Comparison of ENCODE assay signal across 9 cellular contexts in the genomic region with DNA sequence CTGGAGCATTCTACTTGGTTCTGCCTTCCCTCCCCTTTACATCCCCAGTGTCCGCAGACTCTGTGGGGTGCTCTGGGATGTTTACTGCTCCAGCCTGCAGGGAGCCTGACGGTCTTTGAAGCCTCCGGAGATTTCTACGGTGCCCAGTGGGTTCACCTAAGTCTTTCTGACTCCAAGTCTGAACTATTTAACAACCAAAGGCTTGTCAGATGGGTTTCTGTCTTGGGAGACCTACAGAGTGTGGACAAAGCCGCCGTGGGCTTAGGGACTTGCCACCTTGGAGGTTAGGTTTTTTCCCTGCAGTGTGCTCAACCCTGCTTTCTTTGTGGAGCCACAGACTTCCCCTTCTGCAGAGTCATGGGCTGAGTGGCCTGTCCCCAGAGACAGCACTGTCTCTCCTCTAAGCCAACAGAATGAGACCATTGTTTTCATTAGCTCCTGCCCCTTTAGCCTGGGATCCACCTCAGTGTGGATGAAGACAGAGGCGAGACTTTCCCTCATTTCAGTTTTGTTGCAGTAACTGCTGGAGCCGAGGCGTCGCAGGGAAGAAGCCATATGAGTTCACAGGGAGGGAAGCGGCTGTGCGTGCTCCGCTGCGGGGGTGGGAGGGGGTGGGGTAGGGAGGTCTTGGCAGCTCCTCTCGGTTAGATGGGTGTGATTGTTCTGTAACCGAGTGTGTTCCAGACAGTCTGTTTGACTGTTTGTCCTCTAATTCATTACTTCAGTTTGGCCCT.
DNase-seq lines count a peak whose midpoint lies in the region; ATAC-seq, FAIRE-seq and TF ChIP-seq lines count a peak whose summit lies in the region.
"Had no signal": no experiment of that assay in that cellular context is flagged by ENCODE, and none has a peak within 500 bp of the region (broad histone marks: within the 10 kb centered on the region; RNA-seq: fewer than 3 reads in every experiment).

No MANE protein-coding gene starts in this region.

- no peak overlapping the region for H3K27ac Mint-ChIP-seq in natural killer cell
- H3K27ac Mint-ChIP-seq in CD8-positive, alpha-beta memory T cell, result no peak overlapping the region

- POLR2A ChIA-PET in CD8-positive, alpha-beta memory T cell (lab: Charles Lee), result no interaction called here

- no peak for TF ChIP-seq CTCF in natural killer cell (IDR thresholded peaks at IDR 0.05)

- H3K9me3 ChIP-seq in CD8-positive, alpha-beta memory T cell (ENCODE audit: low read length), result no peaks in the 10 kb centered on the region

- ATAC-seq in GM21515 (IDR thresholded peaks at IDR 0.05; ENCODE audit: unreplicated experiment) (peak; percentile 51), HG03575 (IDR thresholded peaks at IDR 0.05; ENCODE audit: extremely low read depth, insufficient number of reproducible peaks, low FRiP score, unreplicated experiment) (peak; percentile 36), natural killer cell (no peak)

- no peak overlapping the region for H3K27ac ChIP-seq in CD8-positive, alpha-beta memory T cell (ENCODE audit: low read depth, low read length)
- H3K27ac ChIP-seq: cardiac muscle cell had no signal

- peaks cover 6% of the 10 kb centered on the region for H3K4me1 ChIP-seq in CD8-positive, alpha-beta memory T cell (ENCODE audit: insufficient read depth, low read length)

- peak; percentile 90 for DNase-seq in GM03348 (ENCODE audit: low spot score)
- peak in 40 of 42 donors; percentile 21 to 69 (median 44) for DNase-seq in head of caudate nucleus
- DNase-seq in urothelium cell line (ENCODE audit: low spot score), result peak; percentile 38
- DNase-seq in stimulated activated CD4-positive, alpha-beta T cell treated with anti-CD3 and anti-CD28 coated beads, Interleukin-4, amount 100 ng/mL, for 4 hours, result no peak
- DNase-seq in natural killer cell, result no peak
- DNase-seq in CD8-positive, alpha-beta memory T cell, result no peak

- H3K27me3 ChIP-seq in CD8-positive, alpha-beta memory T cell (ENCODE audit: insufficient read depth, low read length, poor library complexity, severe bottlenecking), result no peaks in the 10 kb centered on the region
- H3K27me3 ChIP-seq: cardiac muscle cell had no signal

- no peak overlapping the region for H3K4me3 Mint-ChIP-seq in natural killer cell
- no peak overlapping the region for H3K4me3 Mint-ChIP-seq in CD8-positive, alpha-beta memory T cell

- no peak overlapping the region for H3K4me3 ChIP-seq in CD8-positive, alpha-beta memory T cell (ENCODE audit: low read length)
- H3K4me3 ChIP-seq: cardiac muscle cell had no signal

- no peaks in the 10 kb centered on the region for H3K9me3 Mint-ChIP-seq in natural killer cell
- no peaks in the 10 kb centered on the region for H3K9me3 Mint-ChIP-seq in CD8-positive, alpha-beta memory T cell

- intact Hi-C loops in head of caudate nucleus (cut with DNase I) (no loop called here), natural killer cell (cut with micrococcal nuclease) (no loop called here)

- CTCF ChIA-PET in CD8-positive, alpha-beta memory T cell (lab: Charles Lee), result no interaction called here

- H3K36me3 ChIP-seq in CD8-positive, alpha-beta memory T cell (ENCODE audit: insufficient read depth, low read length), result no peaks in the 10 kb centered on the region
- H3K36me3 ChIP-seq: cardiac muscle cell had no signal

- H3K4me1 Mint-ChIP-seq in natural killer cell, result peaks cover 0 to 12% of the 10 kb centered on the region in 2 donors
- H3K4me1 Mint-ChIP-seq in CD8-positive, alpha-beta memory T cell, result peaks cover 6 to 10% (median 8%) of the 10 kb centered on the region in 3 donors

- H3K36me3 Mint-ChIP-seq in natural killer cell, result no peaks in the 10 kb centered on the region
- H3K36me3 Mint-ChIP-seq in CD8-positive, alpha-beta memory T cell, result no peaks in the 10 kb centered on the region

- FAIRE-seq in urothelium cell line (lab: Jason Lieb, UNC), result no peak

- no peaks in the 10 kb centered on the region for H3K27me3 Mint-ChIP-seq in natural killer cell (ENCODE audit: low read depth in 2 of 2)
- peaks cover 2 to 17% of the 10 kb centered on the region in 2 donors for H3K27me3 Mint-ChIP-seq in CD8-positive, alpha-beta memory T cell

Comparison
In these comparisons a context has a peak if more than half of its experiments do, and no peak if none do; other contexts are left out.
1. DNase-seq: peak in GM03348 (single experiment), head of caudate nucleus (40 of 42) and urothelium cell line (single experiment); none in stimulated activated CD4-positive, alpha-beta T cell treated with anti-CD3 and anti-CD28 coated beads, Interleukin-4, amount 100 ng/mL, for 4 hours (0 of 2), natural killer cell (single experiment) and CD8-positive, alpha-beta memory T cell (0 of 5).
2. ATAC-seq: peak in GM21515 (single experiment) and HG03575 (single experiment); none in natural killer cell (0 of 3).